ENCODE assay signal across 35 cellular contexts in genomic region chr3:6551165-6551564, GRCh38.
"Had no signal": no experiment of that assay in that cellular context is flagged by ENCODE, and none has a peak within 500 bp of the region (broad histone marks: within the 10 kb centered on the region; RNA-seq: fewer than 3 reads in every experiment).

No MANE protein-coding gene starts in this region.

- H3K27ac ChIP-seq: adrenal gland, body of pancreas, breast epithelium, coronary artery, PC-9, RWPE1, VCaP had no signal

- H3K9me3 ChIP-seq: body of pancreas, MG63 had no signal

- H3K36me3 Mint-ChIP-seq: activated CD4-positive, alpha-beta memory T cell treated with anti-CD3 and anti-CD28 coated beads for 36 hours; activated naive CD4-positive, alpha-beta T cell treated with anti-CD3 and anti-CD28 coated beads, Interleukin-2, amount 50 U/mL, for 72 hours had no signal

- H3K27me3 ChIP-seq: adrenal gland, body of pancreas, breast epithelium, MG63 had no signal

- H3K4me3 ChIP-seq: adrenal gland, body of pancreas, breast epithelium, coronary artery, MG63, PC-9 had no signal

- H3K4me1 Mint-ChIP-seq: activated B cell treated with CpG ODN at 0.5 μM for 24 hours had no signal

- H3K27me3 Mint-ChIP-seq: activated B cell treated with CpG ODN at 0.5 μM for 24 hours; activated CD4-positive, alpha-beta memory T cell treated with anti-CD3 and anti-CD28 coated beads for 36 hours had no signal

- H3K27ac Mint-ChIP-seq: activated B cell treated with CpG ODN at 0.5 μM for 24 hours; activated CD4-positive, alpha-beta memory T cell treated with anti-CD3 and anti-CD28 coated beads for 36 hours; activated naive CD4-positive, alpha-beta T cell treated with anti-CD3 and anti-CD28 coated beads for 36 hours; activated naive CD4-positive, alpha-beta T cell treated with anti-CD3 and anti-CD28 coated beads, Interleukin-2, amount 50 U/mL, for 72 hours; activated T-helper 1 cell treated with anti-CD3 and anti-CD28 coated beads, Interleukin-12 subunit alpha, Interleukin-12 subunit beta, Interleukin-2, Interleukin-4 antibody, amounts not matched to agents 30 ng/mL and 10 ng/mL and 1 ng/mL, durations not matched to agents 14 hours and 24 hours and 36 hours had no signal

- H3K4me1 ChIP-seq: adrenal gland, body of pancreas, breast epithelium had no signal

- H3K9me3 Mint-ChIP-seq: activated B cell treated with CpG ODN at 0.5 μM for 24 hours had no signal

- ATAC-seq: activated naive CD4-positive, alpha-beta T cell treated with anti-CD3 and anti-CD28 coated beads, Interleukin-2, amount 50 U/mL, for 72 hours; activated T-cell treated with anti-CD3 and anti-CD28 coated beads, Interleukin-2, amount 50 U/mL, for 4 hours; body of pancreas; Right ventricle myocardium inferior; SK-N-SH treated with all-trans-retinoic acid at 6 μM for 48 hours had no signal

- H3K4me2 ChIP-seq: PC-9 had no signal

- H2AFZ ChIP-seq: PC-9 had no signal

- DNase-seq: activated B cell treated with CpG ODN at 0.5 μM for 24 hours; activated CD4-positive, alpha-beta memory T cell treated with anti-CD3 and anti-CD28 coated beads for 36 hours; activated CD4-positive, alpha-beta T cell treated with anti-CD3 and anti-CD28 coated beads for 4 hours; activated CD4-positive, alpha-beta T cell treated with anti-CD3 and anti-CD28 coated beads, Interleukin-2, amount 50 U/mL, for 1 hour; activated CD4-positive, CD25-positive, alpha-beta regulatory T cell treated with anti-CD3 and anti-CD28 coated beads, Interleukin-2, amount 50 U/mL, for 72 hours; activated CD8-positive, alpha-beta memory T cell treated with anti-CD3 and anti-CD28 coated beads, Interleukin-2, amount 50 U/mL, for 4 hours; activated gamma-delta T cell treated with Interleukin-2 at 50 U/mL for 16 hours; activated naive CD4-positive, alpha-beta T cell treated with anti-CD3 and anti-CD28 coated beads for 36 hours; activated T-cell treated with anti-CD3 and anti-CD28 coated beads for 4 hours; activated T-cell treated with anti-CD3 and anti-CD28 coated beads, Interleukin-2, amount 50 U/mL, for 4 hours; adrenal gland; body of pancreas; Kasumi-1; KG1; MG63; NCI-H1092; NCI-H1436 treated with DMSO at 0.1 percent for 48 hours; NCI-H187; NCI-H2081 treated with DMSO at 0.1 percent for 48 hours; NCI-H2171; PC-9; SIG-M5; T-helper 1 cell; T-helper 2 cell; T-helper 9 cell had no signal

- H3K36me3 ChIP-seq: adrenal gland, breast epithelium, MG63 had no signal

- H3K4me3 Mint-ChIP-seq: activated B cell treated with CpG ODN at 0.5 μM for 24 hours; activated CD4-positive, alpha-beta memory T cell treated with anti-CD3 and anti-CD28 coated beads for 36 hours; activated naive CD4-positive, alpha-beta T cell treated with anti-CD3 and anti-CD28 coated beads for 36 hours; activated T-cell treated with anti-CD3 and anti-CD28 coated beads, Interleukin-2, amount 50 U/mL, for 4 hours; activated T-helper 1 cell treated with anti-CD3 and anti-CD28 coated beads, Interleukin-12 subunit alpha, Interleukin-12 subunit beta, Interleukin-2, Interleukin-4 antibody, amounts not matched to agents 30 ng/mL and 10 ng/mL and 1 ng/mL, durations not matched to agents 14 hours and 24 hours and 36 hours had no signal

- FAIRE-seq: astrocyte, RCC 7860 had no signal
